Comparison of ENCODE assay signal across 8 cellular contexts in genomic region chr22:35299217-35299716, GRCh38. TPM values are rescaled to one million over a fixed set of nuclear protein-coding genes. Genes with fewer than 3 reads are reported as not detected.
DNase-seq lines count a peak whose midpoint lies in the region; ATAC-seq and TF ChIP-seq lines count a peak whose summit lies in the region.

No MANE protein-coding gene starts in this region.

- H3K4me3 ChIP-seq in DOHH2 (ENCODE audit: low read length) (peak overlapping the region; percentile 96), cardiac fibroblast (replicated peaks in 1 of 2; ENCODE audit: low read depth in 2 of 2, low read length in 2 of 2) (peak overlapping the region; percentile 85 to 89), lower lobe of right lung (peak overlapping the region; percentile 66), vagina (peak overlapping the region; percentile 84 to 95)

- no peaks in the 10 kb centered on the region for H4K20me1 ChIP-seq in DOHH2 (ENCODE audit: control insufficient read depth, insufficient read depth, low read depth, low read length)

- H3K27me3 ChIP-seq in DOHH2 (ENCODE audit: control insufficient read depth, low read length) (no peaks in the 10 kb centered on the region), lower lobe of right lung (ENCODE audit: low read depth) (no peaks in the 10 kb centered on the region), vagina (no peaks in the 10 kb centered on the region)

- peak; percentile 5 for ATAC-seq in GM21526 (IDR thresholded peaks at IDR 0.05; ENCODE audit: low FRiP score, unreplicated experiment)
- ATAC-seq in lower lobe of right lung: peak; percentile 10 to 13
- no peak for ATAC-seq in GM21619 (IDR thresholded peaks at IDR 0.05; ENCODE audit: unreplicated experiment)
- no peak for ATAC-seq in GM19452 (IDR thresholded peaks at IDR 0.05; ENCODE audit: unreplicated experiment)

- no peaks in the 10 kb centered on the region for H3K9me2 ChIP-seq in DOHH2 (replicated peaks; ENCODE audit: control insufficient read depth, low read length)

- H3K4me1 ChIP-seq in DOHH2 (ENCODE audit: control insufficient read depth, low read length) (peaks cover 13% of the 10 kb centered on the region), lower lobe of right lung (peaks cover 33% of the 10 kb centered on the region), vagina (peaks cover 28% of the 10 kb centered on the region)

- peaks cover 36% of the 10 kb centered on the region for H3F3A ChIP-seq in DOHH2 (ENCODE audit: control insufficient read depth, insufficient read depth)

- peak overlapping the region; percentile 100 for H3K4me2 ChIP-seq in DOHH2 (ENCODE audit: low read length)

- TF ChIP-seq CTCF in DOHH2 (IDR thresholded peaks at IDR 0.05; ENCODE audit: low read depth, low read length, poor library complexity, severe bottlenecking) (peak; percentile 21), cardiac fibroblast (IDR thresholded peaks at IDR 0.05; ENCODE audit: low read depth, low read length) (no peak), lower lobe of right lung (IDR thresholded peaks at IDR 0.05) (no peak), vagina (IDR thresholded peaks at IDR 0.05) (no peak)

- H3K79me2 ChIP-seq in DOHH2 (ENCODE audit: control insufficient read depth, low read length): 0 out of 2 replicates have a peak, but pooled peaks cover 3% of the 10 kb centered on the region

- DNase-seq in NCI-H524 (lab: John Stamatoyannopoulos, UW) (peak; percentile 57 to 70), cardiac fibroblast (ENCODE audit: low read depth in 2 of 2) (peak in 1 of 2 donors; percentile 16), lower lobe of right lung (no peak), vagina (ENCODE audit: extremely low spot score in 2 of 2) (no peak)

- no peak for TF ChIP-seq POLR2A in vagina (IDR thresholded peaks at IDR 0.05)

- H3K9me3 ChIP-seq in DOHH2 (ENCODE audit: control insufficient read depth, insufficient read depth, low read length): no peaks in the 10 kb centered on the region
- no peaks in the 10 kb centered on the region for H3K9me3 ChIP-seq in lower lobe of right lung
- no peaks in the 10 kb centered on the region for H3K9me3 ChIP-seq in vagina

- intact Hi-C loops in lower lobe of right lung (cut with DNase I): no loop called here
- intact Hi-C loops in vagina (cut with DNase I): no loop called here

- H3K36me3 ChIP-seq in DOHH2 (ENCODE audit: control insufficient read depth, low read length): peaks cover 23% of the 10 kb centered on the region
- peaks cover 11% of the 10 kb centered on the region for H3K36me3 ChIP-seq in lower lobe of right lung
- H3K36me3 ChIP-seq in vagina: peaks cover 0 to 6% of the 10 kb centered on the region in 2 donors

- peak overlapping the region; percentile 35; the same call in 1 of the 2 replicates for H3K27ac ChIP-seq in DOHH2 (ENCODE audit: low read depth, low read length)
- peak overlapping the region; percentile 92 for H3K27ac ChIP-seq in lower lobe of right lung
- H3K27ac ChIP-seq in vagina: peak overlapping the region; percentile 99

RNA-seq across cellular contexts. Expression of gene TOM1, which starts 0.4 kb away (rescaled TPM):
- total RNA-seq in lower lobe of right lung (70.3 TPM), vagina (120 TPM)

RNA-seq across cellular contexts. Expression of gene HMGXB4, which starts 42.0 kb away (rescaled TPM):
- 15.6 TPM for total RNA-seq in lower lobe of right lung
- total RNA-seq in vagina: 12.8 TPM

Comparison
In these comparisons a context has a peak if more than half of its experiments do, and no peak if none do; other contexts are left out.
1. H3K27ac ChIP-seq: peak in every context shown above with its lines; median percentile 99 in vagina; 92 in lower lobe of right lung; 35 in DOHH2.
2. ATAC-seq: peak in GM21526 (single experiment) and lower lobe of right lung (2 of 2); none in GM21619 (single experiment) and GM19452 (single experiment).
3. DNase-seq: peak in NCI-H524 (2 of 2); none in lower lobe of right lung (single experiment) and vagina (0 of 2).
4. Peak in every context shown above with its lines, with median percentiles within 50 percentile points of each other: H3K4me3 ChIP-seq.